23 cellular contexts compared by ENCODE assay signal in the genomic region with DNA sequence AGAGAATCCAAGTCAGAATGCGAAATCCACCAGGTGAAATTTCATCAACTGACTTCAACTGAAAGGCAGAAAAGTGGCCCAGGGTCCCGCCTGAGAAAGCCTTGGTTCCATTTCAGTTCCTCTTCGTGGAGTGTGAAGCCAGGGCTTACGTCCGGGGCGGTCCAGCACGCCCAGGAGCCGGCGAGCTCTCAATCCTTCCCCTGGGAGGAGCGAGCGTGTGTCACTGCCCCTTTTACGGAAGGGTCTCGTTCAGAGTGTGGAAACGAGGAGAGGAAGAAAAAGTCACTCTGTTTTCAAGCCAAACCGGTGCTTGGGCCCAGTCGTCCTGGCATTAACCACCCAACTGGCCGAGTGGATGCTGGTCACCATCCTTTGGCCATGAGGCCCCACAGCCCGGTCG.
"Had no signal": no experiment of that assay in that cellular context is flagged by ENCODE, and none has a peak within 500 bp of the region (broad histone marks: within the 10 kb centered on the region; RNA-seq: fewer than 3 reads in every experiment).

No MANE protein-coding gene starts in this region.

- H3K27me3 ChIP-seq: brain microvascular endothelial cell, ovary, right lobe of liver had no signal

- H3K36me3 Mint-ChIP-seq: activated naive CD8-positive, alpha-beta T cell treated with anti-CD3 and anti-CD28 coated beads for 36 hours had no signal

- H3K4me3 Mint-ChIP-seq: activated CD4-positive, alpha-beta T cell treated with anti-CD3 and anti-CD28 coated beads for 36 hours; activated naive CD4-positive, alpha-beta T cell treated with anti-CD3 and anti-CD28 coated beads for 36 hours; activated naive CD8-positive, alpha-beta T cell treated with anti-CD3 and anti-CD28 coated beads for 36 hours; effector memory CD8-positive, alpha-beta T cell; T-helper 2 cell treated with Interferon-gamma antibody and Interleukin-4, amounts not matched to agents 5 μg/mL and 100 μg/mL, for 36 hours had no signal

- H3K4me1 ChIP-seq: adrenal gland, gastrocnemius medialis, right lobe of liver, stomach, transverse colon had no signal

- H3K27ac Mint-ChIP-seq: activated CD4-positive, alpha-beta T cell treated with anti-CD3 and anti-CD28 coated beads for 36 hours; activated naive CD4-positive, alpha-beta T cell treated with anti-CD3 and anti-CD28 coated beads for 36 hours; activated naive CD8-positive, alpha-beta T cell treated with anti-CD3 and anti-CD28 coated beads for 36 hours; effector memory CD8-positive, alpha-beta T cell; progenitor cell of endocrine pancreas; T-helper 2 cell treated with Interferon-gamma antibody and Interleukin-4, amounts not matched to agents 5 μg/mL and 100 μg/mL, for 36 hours had no signal

- H3K9me3 ChIP-seq: adrenal gland, gastrocnemius medialis, ovary, right lobe of liver, transverse colon had no signal

- DNase-seq: activated CD4-positive, alpha-beta T cell treated with anti-CD3 and anti-CD28 coated beads for 36 hours; activated CD4-positive, alpha-beta T cell treated with anti-CD3 and anti-CD28 coated beads, Interleukin-2, amount 50 U/mL, for 4 hours; activated CD4-positive, CD25-positive, alpha-beta regulatory T cell; activated effector memory CD4-positive, alpha-beta T cell treated with Interleukin-2 at 50 U/mL for 16 hours; activated naive CD4-positive, alpha-beta T cell treated with anti-CD3 and anti-CD28 coated beads for 36 hours; activated naive CD8-positive, alpha-beta T cell treated with anti-CD3 and anti-CD28 coated beads for 36 hours; adrenal gland; brain microvascular endothelial cell; cortex of kidney; effector memory CD8-positive, alpha-beta T cell; erythroblast; gastrocnemius medialis; glutamatergic neuron; left ventricle myocardium superior; ovary; right lobe of liver; stimulated activated CD4-positive, alpha-beta T cell treated with anti-CD3 and anti-CD28 coated beads, Interleukin-12 subunit alpha, Interleukin-12 subunit beta, amount 100 ng/mL, for 4 hours; stimulated activated CD4-positive, alpha-beta T cell treated with anti-CD3 and anti-CD28 coated beads, Interleukin-4, amount 100 ng/mL, for 1 hour; stomach; T-helper 1 cell; transverse colon had no signal

- H3K27me3 Mint-ChIP-seq: activated naive CD8-positive, alpha-beta T cell treated with anti-CD3 and anti-CD28 coated beads for 36 hours; progenitor cell of endocrine pancreas had no signal

- H3K4me3 ChIP-seq: adrenal gland, gastrocnemius medialis, ovary, right lobe of liver, stomach, transverse colon had no signal

- H3K27ac ChIP-seq: adrenal gland, brain microvascular endothelial cell, gastrocnemius medialis, ovary, right lobe of liver, stomach, transverse colon had no signal

- H3K9me3 Mint-ChIP-seq: activated naive CD4-positive, alpha-beta T cell treated with anti-CD3 and anti-CD28 coated beads for 36 hours; activated naive CD8-positive, alpha-beta T cell treated with anti-CD3 and anti-CD28 coated beads for 36 hours; effector memory CD8-positive, alpha-beta T cell; T-helper 2 cell treated with Interferon-gamma antibody and Interleukin-4, amounts not matched to agents 5 μg/mL and 100 μg/mL, for 36 hours had no signal

- H3K36me3 ChIP-seq: adrenal gland, brain microvascular endothelial cell, gastrocnemius medialis, ovary, right lobe of liver, stomach, transverse colon had no signal

- ATAC-seq: activated CD4-positive, alpha-beta T cell treated with anti-CD3 and anti-CD28 coated beads for 36 hours; effector memory CD8-positive, alpha-beta T cell; gastrocnemius medialis had no signal

- H3K4me1 Mint-ChIP-seq: activated CD4-positive, alpha-beta T cell treated with anti-CD3 and anti-CD28 coated beads for 36 hours; activated naive CD8-positive, alpha-beta T cell treated with anti-CD3 and anti-CD28 coated beads for 36 hours had no signal
